16 cellular contexts compared by ENCODE assay signal in genomic region chr7:137667633-137668387, GRCh38.
DNase-seq lines count a peak whose midpoint lies in the region; ATAC-seq and TF ChIP-seq lines count a peak whose summit lies in the region.
"Had no signal": no experiment of that assay in that cellular context is flagged by ENCODE, and none has a peak within 500 bp of the region (broad histone marks: within the 10 kb centered on the region; RNA-seq: fewer than 3 reads in every experiment).

No MANE protein-coding gene starts in this region.

- peak; percentile 92 for DNase-seq in AG10803 (ENCODE audit: low read depth)
- peak; percentile 97 for DNase-seq in LHCN-M2 (ENCODE audit: low read depth)
- peak; percentile 84 for DNase-seq in astrocyte of the spinal cord (ENCODE audit: low read depth, low spot score)
- DNase-seq in kidney glomerular epithelial cell (lab: John Stamatoyannopoulos, UW) = peak; percentile 99
- DNase-seq in superior temporal gyrus (ENCODE audit: extremely low spot score) = no peak
- DNase-seq in H9 = no peak
- no peak for DNase-seq in upper lobe of right lung
- DNase-seq: activated CD8-positive, alpha-beta T cell treated with anti-CD3 and anti-CD28 coated beads for 36 hours; activated naive CD4-positive, alpha-beta T cell treated with anti-CD3 and anti-CD28 coated beads, Interleukin-2, amount 10 ng/mL, durations not matched to agents 7 days and 5 days; effector CD4-positive, alpha-beta T cell; NCI-H1092; NCI-H82; T-helper 2 cell had no signal

- H4K5ac ChIP-seq in H9 (ENCODE audit: insufficient read length, low read depth, low read length) = no peak overlapping the region

- no CpG with 5 or more reads among the region's 5 CpGs for WGBS in H9 (ENCODE audit: extremely low coverage, insufficient read length, low lambda C conversion rate)

- intact Hi-C loops in upper lobe of right lung (cut with DNase I) = no loop called here

- no peaks in the 10 kb centered on the region for H3K23me2 ChIP-seq in H9 (ENCODE audit: insufficient read length, low read depth, low read length, poor library complexity, severe bottlenecking)

- in situ Hi-C loops in astrocyte of the spinal cord (cut with HindIII; ENCODE audit: low sequenced_read_pairs) = no loop called here

- H3K4me3 ChIP-seq in AG10803 (ENCODE audit: low read length) (no peak overlapping the region), astrocyte of the spinal cord (ENCODE audit: low read depth, low read length) (no peak overlapping the region), upper lobe of right lung (no peak overlapping the region)
- H3K4me3 ChIP-seq: right atrium auricular region had no signal

- H3K9me3 ChIP-seq in H9 (ENCODE audit: control insufficient read depth, low read depth, low read length) = no peaks in the 10 kb centered on the region
- H3K9me3 ChIP-seq in upper lobe of right lung = no peaks in the 10 kb centered on the region
- H3K9me3 ChIP-seq: right atrium auricular region had no signal

- H2BK12ac ChIP-seq in H9 (ENCODE audit: insufficient read length, low read depth, low read length) = no peak overlapping the region

- H3K9me3 Mint-ChIP-seq in H9 = no peaks in the 10 kb centered on the region
- H3K9me3 Mint-ChIP-seq: activated CD8-positive, alpha-beta T cell treated with anti-CD3 and anti-CD28 coated beads for 36 hours; activated naive CD4-positive, alpha-beta T cell treated with anti-CD3 and anti-CD28 coated beads, Interleukin-2, amount 10 ng/mL, durations not matched to agents 7 days and 5 days; type B pancreatic cell had no signal

- no peak overlapping the region for H3K23ac ChIP-seq in H9 (ENCODE audit: insufficient read length, low read depth, low read length)

- no peak overlapping the region for H3K18ac ChIP-seq in H9 (ENCODE audit: insufficient read length, low read depth, low read length)

- no peaks in the 10 kb centered on the region; the same call in 1 of the 2 replicates for H3K27me3 Mint-ChIP-seq in H9 (ENCODE audit: low read depth)
- H3K27me3 Mint-ChIP-seq: activated naive CD4-positive, alpha-beta T cell treated with anti-CD3 and anti-CD28 coated beads, Interleukin-2, amount 10 ng/mL, durations not matched to agents 7 days and 5 days had no signal

- no peak overlapping the region for H3K27ac Mint-ChIP-seq in H9
- H3K27ac Mint-ChIP-seq: activated CD8-positive, alpha-beta T cell treated with anti-CD3 and anti-CD28 coated beads for 36 hours; activated naive CD4-positive, alpha-beta T cell treated with anti-CD3 and anti-CD28 coated beads, Interleukin-2, amount 10 ng/mL, durations not matched to agents 7 days and 5 days; type B pancreatic cell had no signal

- no peak overlapping the region for H2AFZ ChIP-seq in H9 (ENCODE audit: low read length)

- H3T11ph ChIP-seq in H9 (ENCODE audit: low read length) = no peak overlapping the region

- TF ChIP-seq CTCF in AG10803 (conservative IDR thresholded peaks at IDR 0.05; ENCODE audit: low read length) = no peak
- TF ChIP-seq CTCF in astrocyte of the spinal cord (IDR thresholded peaks at IDR 0.05; ENCODE audit: low read depth, low read length) = no peak
- TF ChIP-seq CTCF in H9 (conservative IDR thresholded peaks at IDR 0.05) = no peak
- TF ChIP-seq CTCF in upper lobe of right lung (IDR thresholded peaks at IDR 0.05) = no peak

- H3K27ac ChIP-seq in H9 (ENCODE audit: insufficient read length, low read depth, low read length) (no peak overlapping the region), upper lobe of right lung (no peak overlapping the region)
- H3K27ac ChIP-seq: right atrium auricular region had no signal

- ATAC-seq in GM19452 (IDR thresholded peaks at IDR 0.05; ENCODE audit: unreplicated experiment) = no peak
- no peak for ATAC-seq in upper lobe of right lung
- ATAC-seq: activated CD8-positive, alpha-beta T cell treated with anti-CD3 and anti-CD28 coated beads for 36 hours had no signal

- no peaks in the 10 kb centered on the region for H3K79me2 ChIP-seq in H9 (ENCODE audit: insufficient read depth, low read length)

- no peak overlapping the region for H2AK5ac ChIP-seq in H9 (ENCODE audit: insufficient read length, low read length)

- H3K27me3 ChIP-seq in H9 (ENCODE audit: insufficient read depth, low read length) (no peaks in the 10 kb centered on the region), upper lobe of right lung (no peaks in the 10 kb centered on the region)
- H3K27me3 ChIP-seq: right atrium auricular region had no signal

- H3K36me3 Mint-ChIP-seq in H9 (ENCODE audit: insufficient read depth in 1 of 3, low read depth in 3 of 3) = no peaks in the 10 kb centered on the region
- H3K36me3 Mint-ChIP-seq: activated naive CD4-positive, alpha-beta T cell treated with anti-CD3 and anti-CD28 coated beads, Interleukin-2, amount 10 ng/mL, durations not matched to agents 7 days and 5 days; type B pancreatic cell had no signal

- no peaks in the 10 kb centered on the region for H3K79me1 ChIP-seq in H9 (ENCODE audit: insufficient read depth, low read depth, low read length, poor library complexity, severe bottlenecking)

- H3K14ac ChIP-seq in H9 (ENCODE audit: insufficient read depth, low read length) = no peak overlapping the region

- H3K4me2 ChIP-seq in H9 (ENCODE audit: insufficient read depth, insufficient read length, low read length) = no peak overlapping the region

- peaks cover 10 to 17% of the 10 kb centered on the region in 2 experiments; a peak in 3 of 4 replicates for H3K4me1 Mint-ChIP-seq in H9
- H3K4me1 Mint-ChIP-seq: activated naive CD4-positive, alpha-beta T cell treated with anti-CD3 and anti-CD28 coated beads, Interleukin-2, amount 10 ng/mL, durations not matched to agents 7 days and 5 days had no signal

- H3K9ac ChIP-seq in H9 (ENCODE audit: extremely low read depth, insufficient read length, low read length) = no peak overlapping the region

- no peak overlapping the region for H2BK15ac ChIP-seq in H9 (ENCODE audit: low read depth, low read length)

- H3K4me1 ChIP-seq in H9 (ENCODE audit: insufficient read depth, low read length) (no peaks in the 10 kb centered on the region; the same call in 1 of the 2 replicates), upper lobe of right lung (no peaks in the 10 kb centered on the region)
- H3K4me1 ChIP-seq: right atrium auricular region had no signal

- no peak overlapping the region for H2BK20ac ChIP-seq in H9 (ENCODE audit: low read depth, low read length, poor library complexity, severe bottlenecking)

- no peak overlapping the region for H2BK5ac ChIP-seq in H9 (ENCODE audit: insufficient read length, low read length)

- no peak overlapping the region for H4K8ac ChIP-seq in H9 (replicated peaks; ENCODE audit: insufficient read length, low read depth, low read length)

- no peak overlapping the region for H2BK120ac ChIP-seq in H9 (ENCODE audit: low read depth, low read length, poor library complexity, severe bottlenecking)

- no peak overlapping the region for H3K4ac ChIP-seq in H9 (ENCODE audit: low read depth, low read length)

- no peak overlapping the region for H3K4me3 Mint-ChIP-seq in H9
- H3K4me3 Mint-ChIP-seq: activated CD8-positive, alpha-beta T cell treated with anti-CD3 and anti-CD28 coated beads for 36 hours; activated naive CD4-positive, alpha-beta T cell treated with anti-CD3 and anti-CD28 coated beads, Interleukin-2, amount 10 ng/mL, durations not matched to agents 7 days and 5 days; type B pancreatic cell had no signal

- no peaks in the 10 kb centered on the region for H3K36me3 ChIP-seq in upper lobe of right lung
- H3K36me3 ChIP-seq: right atrium auricular region had no signal

- no peaks in the 10 kb centered on the region for H4K20me1 ChIP-seq in H9 (ENCODE audit: control insufficient read depth, insufficient read depth, insufficient read length)

- H3K56ac ChIP-seq in H9 (ENCODE audit: insufficient read length, low read depth, low read length) = no peak overlapping the region

- H4K91ac ChIP-seq in H9 (ENCODE audit: insufficient read length, low read depth, low read length) = no peak overlapping the region

Comparison
In these comparisons a context has a peak if more than half of its experiments do, and no peak if none do; other contexts are left out.
1. DNase-seq: peak in AG10803 (single experiment), LHCN-M2 (single experiment), astrocyte of the spinal cord (single experiment) and kidney glomerular epithelial cell (single experiment); none in superior temporal gyrus (single experiment), H9 (single experiment) and upper lobe of right lung (single experiment).